Comparison of ENCODE assay signal across 13 cellular contexts in the genomic region with DNA sequence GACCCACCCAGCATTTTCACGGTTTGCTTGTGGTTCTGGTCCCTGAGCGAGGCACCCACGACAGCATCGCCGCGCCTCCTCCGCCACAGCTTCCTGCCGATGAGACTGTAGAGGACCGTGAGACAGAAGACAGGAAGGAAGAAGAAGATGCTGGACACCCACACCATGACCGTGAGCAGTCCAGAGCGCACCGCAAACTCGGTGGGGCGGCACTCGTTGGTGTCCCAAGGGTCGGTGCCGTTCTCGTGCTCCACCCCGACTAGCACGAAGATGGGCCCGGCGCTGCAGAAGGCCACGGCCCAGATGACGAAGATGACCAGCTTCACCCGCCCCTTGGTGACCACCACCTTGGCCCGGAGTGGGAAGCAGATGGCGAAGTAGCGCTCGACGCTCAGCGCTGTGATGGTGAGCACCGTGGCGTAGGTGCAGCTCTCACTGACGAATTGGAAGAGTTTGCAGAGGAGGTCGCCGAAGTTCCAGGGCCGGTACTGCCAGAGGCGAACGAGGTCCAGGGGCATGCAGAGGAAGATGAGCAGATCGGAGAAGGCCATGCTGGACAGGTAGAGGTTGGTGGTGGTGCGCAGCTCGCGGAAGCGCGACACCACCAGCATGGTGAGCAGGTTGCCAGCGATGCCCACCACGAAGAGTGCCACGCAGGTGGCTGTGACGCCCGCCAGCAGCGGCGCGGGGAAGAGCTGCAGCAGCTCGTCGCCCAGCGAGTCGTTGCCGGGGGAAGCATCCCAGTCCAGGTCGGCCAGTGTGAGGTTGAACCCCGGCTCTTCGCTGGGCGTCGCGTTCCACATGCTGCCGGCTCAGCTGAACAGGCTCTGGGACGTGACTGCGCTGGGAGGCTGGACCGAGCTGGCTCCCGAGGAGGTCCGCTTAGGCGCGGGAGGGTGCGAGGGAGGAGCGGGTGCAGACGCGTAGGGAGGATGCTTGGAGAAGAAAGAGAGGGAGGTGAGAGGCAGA. TPM values are rescaled to one million over a fixed set of nuclear protein-coding genes. Genes with fewer than 3 reads are reported as not detected.
DNase-seq lines count a peak whose midpoint lies in the region; ATAC-seq and TF ChIP-seq lines count a peak whose summit lies in the region.
"Had no signal": no experiment of that assay in that cellular context is flagged by ENCODE, and none has a peak within 500 bp of the region (broad histone marks: within the 10 kb centered on the region; RNA-seq: fewer than 3 reads in every experiment).

A gene with protein sequence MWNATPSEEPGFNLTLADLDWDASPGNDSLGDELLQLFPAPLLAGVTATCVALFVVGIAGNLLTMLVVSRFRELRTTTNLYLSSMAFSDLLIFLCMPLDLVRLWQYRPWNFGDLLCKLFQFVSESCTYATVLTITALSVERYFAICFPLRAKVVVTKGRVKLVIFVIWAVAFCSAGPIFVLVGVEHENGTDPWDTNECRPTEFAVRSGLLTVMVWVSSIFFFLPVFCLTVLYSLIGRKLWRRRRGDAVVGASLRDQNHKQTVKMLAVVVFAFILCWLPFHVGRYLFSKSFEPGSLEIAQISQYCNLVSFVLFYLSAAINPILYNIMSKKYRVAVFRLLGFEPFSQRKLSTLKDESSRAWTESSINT (minus strand): TSS at position 846 of the 969 bp plus-strand sequence. CDS start 43 bp downstream, at position 803.

- H3K4me3 Mint-ChIP-seq in H9: peak within 1 kb of the TSS; percentile 51 to 74
- H3K4me3 Mint-ChIP-seq in activated naive CD4-positive, alpha-beta T cell treated with anti-CD3 and anti-CD28 coated beads, Interleukin-2, amount 50 U/mL, for 24 hours: peak within 1 kb of the TSS; percentile 74

- H4K91ac ChIP-seq in H9 (ENCODE audit: insufficient read length, low read depth, low read length): no peak within 1 kb of the TSS

- no peak for TF ChIP-seq CTCF in BE2C (IDR thresholded peaks at IDR 0.05; ENCODE audit: low read depth, low read length)
- TF ChIP-seq CTCF in H9 (conservative IDR thresholded peaks at IDR 0.05): no peak
- TF ChIP-seq CTCF in lower lobe of right lung (IDR thresholded peaks at IDR 0.05): no peak

- no peak within 1 kb of the TSS for H2AFZ ChIP-seq in H9 (ENCODE audit: low read length)

- DNase-seq in BE2C (peak; percentile 10), H9 (peak; percentile 44), lower lobe of right lung (no peak), left colon (no peak), RKO (ENCODE audit: low spot score) (no peak), DMS153 treated with DMSO at 0.1 percent for 48 hours (lab: John Stamatoyannopoulos, UW; ENCODE audit: unreplicated experiment) (no peak)
- DNase-seq: NCI-H2029 treated with DMSO at 0.1 percent for 48 hours had no signal

- no peak within 1 kb of the TSS for H3K14ac ChIP-seq in H9 (ENCODE audit: insufficient read depth, low read length)

- no peak within 1 kb of the TSS for H2BK12ac ChIP-seq in H9 (ENCODE audit: insufficient read length, low read depth, low read length)

- H2BK120ac ChIP-seq in H9 (ENCODE audit: low read depth, low read length, poor library complexity, severe bottlenecking): no peak within 1 kb of the TSS

- no CpG with 5 or more reads among the region's 76 CpGs for WGBS in H9 (ENCODE audit: extremely low coverage, insufficient read length, low lambda C conversion rate)

- H4K8ac ChIP-seq in H9 (replicated peaks; ENCODE audit: insufficient read length, low read depth, low read length): no peak within 1 kb of the TSS

- peaks cover 3 to 7% of the 10 kb centered on the region in 2 experiments for H3K9me3 Mint-ChIP-seq in H9
- H3K9me3 Mint-ChIP-seq in activated naive CD4-positive, alpha-beta T cell treated with anti-CD3 and anti-CD28 coated beads, Interleukin-2, amount 50 U/mL, for 24 hours: no peaks in the 10 kb centered on the region

- H3K9ac ChIP-seq in H9 (ENCODE audit: extremely low read depth, insufficient read length, low read length): no peak within 1 kb of the TSS

- H3K18ac ChIP-seq in H9 (ENCODE audit: insufficient read length, low read depth, low read length): no peak within 1 kb of the TSS

- peaks cover 0 to 2% (median 0%) of the 10 kb centered on the region in 3 experiments; a peak in 2 of 7 replicates for H3K36me3 Mint-ChIP-seq in H9 (ENCODE audit: insufficient read depth in 1 of 3, low read depth in 3 of 3)
- H3K36me3 Mint-ChIP-seq in activated naive CD4-positive, alpha-beta T cell treated with anti-CD3 and anti-CD28 coated beads, Interleukin-2, amount 50 U/mL, for 24 hours: peaks cover 1% of the 10 kb centered on the region

- H3K27ac Mint-ChIP-seq in H9: no peak within 1 kb of the TSS
- peak within 1 kb of the TSS; percentile 2 for H3K27ac Mint-ChIP-seq in activated naive CD4-positive, alpha-beta T cell treated with anti-CD3 and anti-CD28 coated beads, Interleukin-2, amount 50 U/mL, for 24 hours

- H3K9me3 ChIP-seq in BE2C (no peaks in the 10 kb centered on the region), H9 (ENCODE audit: control insufficient read depth, low read depth, low read length) (no peaks in the 10 kb centered on the region), lower lobe of right lung (no peaks in the 10 kb centered on the region)
- H3K9me3 ChIP-seq: left lung had no signal

- H3K4me1 ChIP-seq in BE2C: no peaks in the 10 kb centered on the region
- H3K4me1 ChIP-seq in H9 (ENCODE audit: insufficient read depth, low read length): no peaks in the 10 kb centered on the region
- peaks cover 10% of the 10 kb centered on the region for H3K4me1 ChIP-seq in lower lobe of right lung

- peaks cover 74% of the 10 kb centered on the region for H3K27me3 Mint-ChIP-seq in H9 (ENCODE audit: low read depth)
- peaks cover 58% of the 10 kb centered on the region for H3K27me3 Mint-ChIP-seq in activated naive CD4-positive, alpha-beta T cell treated with anti-CD3 and anti-CD28 coated beads, Interleukin-2, amount 50 U/mL, for 24 hours

- peaks cover 76% of the 10 kb centered on the region for H3K27me3 ChIP-seq in BE2C
- peaks cover 35% of the 10 kb centered on the region for H3K27me3 ChIP-seq in H9 (ENCODE audit: insufficient read depth, low read length)
- H3K27me3 ChIP-seq in lower lobe of right lung (ENCODE audit: low read depth): peaks cover 56% of the 10 kb centered on the region

- H3K4me1 Mint-ChIP-seq in H9: peaks cover 22 to 30% of the 10 kb centered on the region in 2 experiments
- H3K4me1 Mint-ChIP-seq in activated naive CD4-positive, alpha-beta T cell treated with anti-CD3 and anti-CD28 coated beads, Interleukin-2, amount 50 U/mL, for 24 hours: peaks cover 29% of the 10 kb centered on the region

- H3T11ph ChIP-seq in H9 (ENCODE audit: low read length): no peak within 1 kb of the TSS

- intact Hi-C loops in lower lobe of right lung (cut with DNase I) (no loop called here), left colon (cut with DNase I, micrococcal nuclease) (no loop called here)

- peaks cover 7% of the 10 kb centered on the region for H3K23me2 ChIP-seq in H9 (ENCODE audit: insufficient read length, low read depth, low read length, poor library complexity, severe bottlenecking)

- H3K23ac ChIP-seq in H9 (ENCODE audit: insufficient read length, low read depth, low read length): no peak within 1 kb of the TSS

- H2BK20ac ChIP-seq in H9 (ENCODE audit: low read depth, low read length, poor library complexity, severe bottlenecking): no peak within 1 kb of the TSS

- no peak within 1 kb of the TSS for H4K5ac ChIP-seq in H9 (ENCODE audit: insufficient read length, low read depth, low read length)

- no peak within 1 kb of the TSS for H2BK15ac ChIP-seq in H9 (ENCODE audit: low read depth, low read length)

- peaks cover 4% of the 10 kb centered on the region for H4K20me1 ChIP-seq in H9 (ENCODE audit: control insufficient read depth, insufficient read depth, insufficient read length)

- no peak within 1 kb of the TSS for H3K4ac ChIP-seq in H9 (ENCODE audit: low read depth, low read length)

- H3K79me1 ChIP-seq in H9 (ENCODE audit: insufficient read depth, low read depth, low read length, poor library complexity, severe bottlenecking): no peaks in the 10 kb centered on the region

- H3K27ac ChIP-seq in H9 (ENCODE audit: insufficient read length, low read depth, low read length) (no peak within 1 kb of the TSS), lower lobe of right lung (no peak within 1 kb of the TSS)
- H3K27ac ChIP-seq: left lung, VCaP had no signal

- no peak within 1 kb of the TSS for H3K56ac ChIP-seq in H9 (ENCODE audit: insufficient read length, low read depth, low read length)

- no peak within 1 kb of the TSS for H2AK5ac ChIP-seq in H9 (ENCODE audit: insufficient read length, low read length)

- H3K4me2 ChIP-seq in H9 (ENCODE audit: insufficient read depth, insufficient read length, low read length): peak within 1 kb of the TSS; percentile 45

- H2BK5ac ChIP-seq in H9 (ENCODE audit: insufficient read length, low read length): no peak within 1 kb of the TSS

- H3K36me3 ChIP-seq in BE2C (no peaks in the 10 kb centered on the region), lower lobe of right lung (no peaks in the 10 kb centered on the region)
- H3K36me3 ChIP-seq: left lung had no signal

- H3K4me3 ChIP-seq in BE2C (ENCODE audit: low read depth, low read length) (no peak within 1 kb of the TSS), lower lobe of right lung (no peak within 1 kb of the TSS)
- H3K4me3 ChIP-seq: left lung had no signal

- H3K79me2 ChIP-seq in H9 (ENCODE audit: insufficient read depth, low read length): no peaks in the 10 kb centered on the region

- ATAC-seq in lower lobe of right lung (peak; percentile 16 to 35), left colon (no peak), GM18498 (IDR thresholded peaks at IDR 0.05; ENCODE audit: unreplicated experiment) (no peak)

RNA-seq across cellular contexts. Expression of the gene that starts here (rescaled TPM):
- polyA plus RNA-seq in BE2C (2012; ENCODE audit: insufficient read depth, insufficient read length, low read depth): not detected
- total RNA-seq in H9 (2021) (not detected in 2 replicates), lower lobe of right lung (not detected), left colon (not detected)
- total RNA-seq: HT1080, left lung, pulmonary artery endothelial cell had no signal

Comparison
In these comparisons a context has a peak if more than half of its experiments do, and no peak if none do; other contexts are left out.
1. Peak in DNase-seq and H3K4me2 ChIP-seq in H9; RNA of the gene not detected or under 1 TPM.
2. Peak in ATAC-seq in lower lobe of right lung; RNA of the gene not detected or under 1 TPM.